ENCODE assay signal across 19 cellular contexts in the genomic region with DNA sequence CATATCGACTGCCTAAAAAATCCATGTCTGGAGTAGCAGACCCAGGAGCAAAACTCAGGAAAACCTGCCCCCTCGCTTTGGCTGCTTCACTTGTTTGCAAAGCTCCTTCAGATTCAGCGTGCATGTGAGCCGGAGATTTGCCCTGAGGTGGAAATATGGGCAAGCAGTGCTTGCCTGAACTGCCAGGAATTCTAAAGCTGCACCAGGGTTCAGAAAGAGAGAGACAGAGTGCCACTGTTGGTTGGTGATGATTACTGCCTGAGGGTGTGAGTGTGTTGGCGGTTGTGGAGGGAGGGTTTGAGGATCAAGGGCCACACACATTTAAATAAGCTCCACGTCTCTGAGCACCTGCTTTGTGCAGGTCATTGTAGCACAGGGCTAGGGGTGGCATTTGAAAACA.
"Had no signal": no experiment of that assay in that cellular context is flagged by ENCODE, and none has a peak within 500 bp of the region (broad histone marks: within the 10 kb centered on the region; RNA-seq: fewer than 3 reads in every experiment).

No MANE protein-coding gene starts in this region.

- H3K27me3 ChIP-seq: brain microvascular endothelial cell, neutrophil had no signal

- H3K27ac Mint-ChIP-seq: activated CD4-positive, alpha-beta T cell treated with anti-CD3 and anti-CD28 coated beads, Interleukin-2, amount 10 ng/mL, durations not matched to agents 24 days and 14 days; activated CD8-positive, alpha-beta T cell treated with anti-CD3 and anti-CD28 coated beads for 36 hours; activated naive CD8-positive, alpha-beta T cell treated with anti-CD3 and anti-CD28 coated beads, Interleukin-2, amount 10 ng/mL, durations not matched to agents 7 days and 5 days; activated T-cell treated with anti-CD3 and anti-CD28 coated beads, Interleukin-2, amount 50 U/mL, for 24 hours; activated T-helper 2 cell treated with anti-CD3 and anti-CD28 coated beads, Interferon-gamma antibody, Interleukin-2, Interleukin-4, amounts not matched to agents 10 μg/mL and 5 μg/mL and 100 μg/mL, durations not matched to agents 14 hours and 24 hours and 36 hours; natural killer cell treated with Interleukin-12 subunit alpha and Interleukin-12 subunit beta and Interleukin-15 and Interleukin-18, amount 100 ng/mL, for 72 hours; stimulated activated naive B cell treated with anti-CD40 and anti-IgM and Interleukin-4, amounts not matched to agents 10 μg/mL and 1 μg/mL and 100 μg/mL, for 72 hours had no signal

- H3K27me3 Mint-ChIP-seq: activated CD4-positive, alpha-beta T cell treated with anti-CD3 and anti-CD28 coated beads, Interleukin-2, amount 10 ng/mL, durations not matched to agents 24 days and 14 days; activated CD8-positive, alpha-beta T cell treated with anti-CD3 and anti-CD28 coated beads for 36 hours; activated naive CD8-positive, alpha-beta T cell treated with anti-CD3 and anti-CD28 coated beads, Interleukin-2, amount 10 ng/mL, durations not matched to agents 7 days and 5 days; activated T-cell treated with anti-CD3 and anti-CD28 coated beads, Interleukin-2, amount 50 U/mL, for 24 hours; central memory CD8-positive, alpha-beta T cell; natural killer cell treated with Interleukin-12 subunit alpha and Interleukin-12 subunit beta and Interleukin-15 and Interleukin-18, amount 100 ng/mL, for 72 hours; stimulated activated naive B cell treated with anti-CD40 and anti-IgM and Interleukin-4, amounts not matched to agents 10 μg/mL and 1 μg/mL and 100 μg/mL, for 72 hours had no signal

- DNase-seq: activated CD4-positive, alpha-beta T cell treated with anti-CD3 and anti-CD28 coated beads, Interleukin-2, amount 10 ng/mL, durations not matched to agents 24 days and 14 days; activated CD4-positive, CD25-positive, alpha-beta regulatory T cell; activated CD8-positive, alpha-beta T cell treated with anti-CD3 and anti-CD28 coated beads for 36 hours; activated naive CD4-positive, alpha-beta T cell treated with Interleukin-2 at 50 U/mL for 16 hours; activated naive CD8-positive, alpha-beta T cell treated with anti-CD3 and anti-CD28 coated beads, Interleukin-2, amount 10 ng/mL, durations not matched to agents 7 days and 5 days; activated T-cell treated with anti-CD3 and anti-CD28 coated beads, Interleukin-2, amount 50 U/mL, for 24 hours; brain microvascular endothelial cell; erythroblast; hypothalamus; stimulated activated naive B cell treated with anti-CD40 and anti-IgM and Interleukin-4, amounts not matched to agents 10 μg/mL and 1 μg/mL and 100 μg/mL, for 72 hours; T1000 had no signal

- H3K9me3 Mint-ChIP-seq: activated CD8-positive, alpha-beta T cell treated with anti-CD3 and anti-CD28 coated beads for 36 hours; activated naive CD8-positive, alpha-beta T cell treated with anti-CD3 and anti-CD28 coated beads, Interleukin-2, amount 10 ng/mL, durations not matched to agents 7 days and 5 days; activated T-helper 2 cell treated with anti-CD3 and anti-CD28 coated beads, Interferon-gamma antibody, Interleukin-2, Interleukin-4, amounts not matched to agents 10 μg/mL and 5 μg/mL and 100 μg/mL, durations not matched to agents 14 hours and 24 hours and 36 hours; central memory CD8-positive, alpha-beta T cell; natural killer cell treated with Interleukin-12 subunit alpha and Interleukin-12 subunit beta and Interleukin-15 and Interleukin-18, amount 100 ng/mL, for 72 hours; stimulated activated naive B cell treated with anti-CD40 and anti-IgM and Interleukin-4, amounts not matched to agents 10 μg/mL and 1 μg/mL and 100 μg/mL, for 72 hours had no signal

- H3K9me3 ChIP-seq: neutrophil had no signal

- H3K4me3 ChIP-seq: coronary artery, lung had no signal

- H3K27ac ChIP-seq: brain microvascular endothelial cell, coronary artery, neutrophil, parathyroid adenoma had no signal

- H3K36me3 ChIP-seq: brain microvascular endothelial cell, neutrophil had no signal

- ATAC-seq: activated CD8-positive, alpha-beta T cell treated with anti-CD3 and anti-CD28 coated beads for 36 hours; left lobe of liver; natural killer cell treated with Interleukin-12 subunit alpha and Interleukin-12 subunit beta and Interleukin-15 and Interleukin-18, amount 100 ng/mL, for 72 hours; stimulated activated naive B cell treated with anti-CD40 and anti-IgM and Interleukin-4, amounts not matched to agents 10 μg/mL and 1 μg/mL and 100 μg/mL, for 72 hours had no signal

- H3K4me1 ChIP-seq: parathyroid adenoma had no signal

- H3K4me3 Mint-ChIP-seq: activated CD4-positive, alpha-beta T cell treated with anti-CD3 and anti-CD28 coated beads, Interleukin-2, amount 10 ng/mL, durations not matched to agents 24 days and 14 days; activated CD8-positive, alpha-beta T cell treated with anti-CD3 and anti-CD28 coated beads for 36 hours; activated naive CD8-positive, alpha-beta T cell treated with anti-CD3 and anti-CD28 coated beads, Interleukin-2, amount 10 ng/mL, durations not matched to agents 7 days and 5 days; activated T-cell treated with anti-CD3 and anti-CD28 coated beads, Interleukin-2, amount 50 U/mL, for 24 hours; central memory CD8-positive, alpha-beta T cell; natural killer cell treated with Interleukin-12 subunit alpha and Interleukin-12 subunit beta and Interleukin-15 and Interleukin-18, amount 100 ng/mL, for 72 hours; stimulated activated naive B cell treated with anti-CD40 and anti-IgM and Interleukin-4, amounts not matched to agents 10 μg/mL and 1 μg/mL and 100 μg/mL, for 72 hours had no signal

- H3K36me3 Mint-ChIP-seq: activated naive CD8-positive, alpha-beta T cell treated with anti-CD3 and anti-CD28 coated beads, Interleukin-2, amount 10 ng/mL, durations not matched to agents 7 days and 5 days; natural killer cell treated with Interleukin-12 subunit alpha and Interleukin-12 subunit beta and Interleukin-15 and Interleukin-18, amount 100 ng/mL, for 72 hours; stimulated activated naive B cell treated with anti-CD40 and anti-IgM and Interleukin-4, amounts not matched to agents 10 μg/mL and 1 μg/mL and 100 μg/mL, for 72 hours had no signal

- H3K4me1 Mint-ChIP-seq: activated CD4-positive, alpha-beta T cell treated with anti-CD3 and anti-CD28 coated beads, Interleukin-2, amount 10 ng/mL, durations not matched to agents 24 days and 14 days; activated naive CD8-positive, alpha-beta T cell treated with anti-CD3 and anti-CD28 coated beads, Interleukin-2, amount 10 ng/mL, durations not matched to agents 7 days and 5 days; central memory CD8-positive, alpha-beta T cell; stimulated activated naive B cell treated with anti-CD40 and anti-IgM and Interleukin-4, amounts not matched to agents 10 μg/mL and 1 μg/mL and 100 μg/mL, for 72 hours had no signal
